ENCODE assay signal across 1 cellular context in the genomic region with DNA sequence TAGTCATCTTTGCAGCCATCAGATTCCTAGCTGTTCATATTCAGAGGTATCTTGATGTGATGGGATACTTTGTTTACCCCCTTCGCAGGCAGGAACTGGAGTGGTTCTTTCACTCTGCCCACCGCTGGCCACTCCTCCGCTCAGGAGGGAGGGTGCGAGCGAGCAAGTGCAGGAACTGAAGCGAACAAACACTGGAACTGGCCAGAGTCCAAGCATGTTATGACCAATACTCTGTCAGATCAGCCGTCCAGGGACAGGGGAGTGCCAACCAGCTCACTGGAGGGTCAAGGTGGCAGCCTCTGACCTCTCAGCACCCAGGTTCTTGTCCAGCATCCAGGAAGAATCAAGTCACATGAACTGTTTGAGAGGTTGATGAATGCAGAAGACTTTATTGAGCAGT.
TF ChIP-seq lines count a peak whose summit lies in the region.

No MANE protein-coding gene starts in this region.

TF ChIP-seq in HepG2, 621 proteins besides CTCF, POLR2A, EP300 and RAD21 (continued from another document and continues in another):
- peak; percentile 90 for TF ChIP-seq HOMEZ (CRISPR knock-in tag; IDR thresholded peaks at IDR 0.05; ENCODE audit: low read depth)
- TF ChIP-seq RXRA (CRISPR knock-in tag; IDR thresholded peaks at IDR 0.05): peak; percentile 84
- 0 out of 2 replicates have a peak, but pooled peaks have one; percentile 41 for TF ChIP-seq KAT8 (CRISPR knock-in tag; IDR thresholded peaks at IDR 0.05)
- no peak for TF ChIP-seq ZNF674 (CRISPR knock-in tag; IDR thresholded peaks at IDR 0.05; ENCODE audit: low read depth)
- no peak for TF ChIP-seq FOXP1 (IDR thresholded peaks at IDR 0.05)
- 0 out of 2 replicates have a peak, but pooled peaks have one; percentile 27 for TF ChIP-seq FOXP1 (CRISPR knock-in tag; IDR thresholded peaks at IDR 0.05)
- TF ChIP-seq TBP (CRISPR knock-in tag; IDR thresholded peaks at IDR 0.05): no peak
- no peak for TF ChIP-seq JUNB (CRISPR knock-in tag; IDR thresholded peaks at IDR 0.05; ENCODE audit: borderline replicate concordance)
- TF ChIP-seq SIN3B (IDR thresholded peaks at IDR 0.05; ENCODE audit: low read length): no peak
- TF ChIP-seq KDM1A (CRISPR knock-in tag; IDR thresholded peaks at IDR 0.05): no peak
- peak; percentile 66; the same call in 1 of the 2 replicates for TF ChIP-seq ZNF792 (CRISPR knock-in tag; IDR thresholded peaks at IDR 0.05)
- no peak for TF ChIP-seq KAT2B (IDR thresholded peaks at IDR 0.05; ENCODE audit: borderline replicate concordance, low read depth, low read length)
- no peak for TF ChIP-seq RAD51 (IDR thresholded peaks at IDR 0.05; ENCODE audit: borderline replicate concordance)
- TF ChIP-seq CHCHD3 (CRISPR knock-in tag; IDR thresholded peaks at IDR 0.05): no peak
- no peak for TF ChIP-seq TCF7L2 (IDR thresholded peaks at IDR 0.05; ENCODE audit: low read depth, low read length)
- TF ChIP-seq ZBTB1 (CRISPR knock-in tag; IDR thresholded peaks at IDR 0.05; ENCODE audit: borderline replicate concordance): no peak
- no peak for TF ChIP-seq ZNF556 (CRISPR knock-in tag; IDR thresholded peaks at IDR 0.05; ENCODE audit: borderline replicate concordance)
- TF ChIP-seq ZNF704 (CRISPR knock-in tag; IDR thresholded peaks at IDR 0.05; ENCODE audit: borderline replicate concordance): no peak
- no peak for TF ChIP-seq ZBED4 (CRISPR knock-in tag; IDR thresholded peaks at IDR 0.05; ENCODE audit: borderline replicate concordance)
- no peak for TF ChIP-seq ZNF484 (CRISPR knock-in tag; IDR thresholded peaks at IDR 0.05; ENCODE audit: borderline replicate concordance, low read depth)
- 0 out of 2 replicates have a peak, but pooled peaks have one; percentile 28 for TF ChIP-seq NFYB (CRISPR knock-in tag; IDR thresholded peaks at IDR 0.05)
- TF ChIP-seq ZNF891 (CRISPR knock-in tag; IDR thresholded peaks at IDR 0.05): no peak
- TF ChIP-seq POLR2AphosphoS2 (IDR thresholded peaks at IDR 0.05; ENCODE audit: low read depth, low read length): no peak
- TF ChIP-seq, protein P1, sequence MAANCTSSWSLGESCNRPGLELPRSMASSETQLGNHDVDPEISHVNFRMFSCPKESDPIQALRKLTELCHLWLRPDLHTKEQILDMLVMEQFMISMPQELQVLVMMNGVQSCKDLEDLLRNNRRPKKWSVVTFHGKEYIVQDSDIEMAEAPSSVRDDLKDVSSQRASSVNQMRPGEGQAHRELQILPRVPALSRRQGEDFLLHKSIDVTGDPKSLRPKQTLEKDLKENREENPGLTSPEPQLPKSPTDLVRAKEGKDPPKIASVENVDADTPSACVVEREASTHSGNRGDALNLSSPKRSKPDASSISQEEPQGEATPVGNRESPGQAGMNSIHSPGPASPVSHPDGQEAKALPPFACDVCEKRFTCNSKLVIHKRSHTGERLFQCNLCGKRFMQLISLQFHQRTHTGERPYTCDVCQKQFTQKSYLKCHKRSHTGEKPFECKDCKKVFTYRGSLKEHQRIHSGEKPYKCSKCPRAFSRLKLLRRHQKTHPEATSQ (CRISPR knock-in tag; IDR thresholded peaks at IDR 0.05; ENCODE audit: borderline replicate concordance): no peak
- TF ChIP-seq NBN (conservative IDR thresholded peaks at IDR 0.05): no peak
- no peak for TF ChIP-seq TOPORS (CRISPR knock-in tag; IDR thresholded peaks at IDR 0.05)
- no peak for TF ChIP-seq JUN (CRISPR knock-in tag; IDR thresholded peaks at IDR 0.05)
- no peak for TF ChIP-seq CREB1 (IDR thresholded peaks at IDR 0.05)
- TF ChIP-seq CREB1 (CRISPR knock-in tag; IDR thresholded peaks at IDR 0.05): no peak
- TF ChIP-seq ZNF232 (CRISPR knock-in tag; IDR thresholded peaks at IDR 0.05; ENCODE audit: borderline replicate concordance): no peak
- no peak for TF ChIP-seq ZFP90 (CRISPR knock-in tag; IDR thresholded peaks at IDR 0.05; ENCODE audit: borderline replicate concordance)
- TF ChIP-seq, protein P2, sequence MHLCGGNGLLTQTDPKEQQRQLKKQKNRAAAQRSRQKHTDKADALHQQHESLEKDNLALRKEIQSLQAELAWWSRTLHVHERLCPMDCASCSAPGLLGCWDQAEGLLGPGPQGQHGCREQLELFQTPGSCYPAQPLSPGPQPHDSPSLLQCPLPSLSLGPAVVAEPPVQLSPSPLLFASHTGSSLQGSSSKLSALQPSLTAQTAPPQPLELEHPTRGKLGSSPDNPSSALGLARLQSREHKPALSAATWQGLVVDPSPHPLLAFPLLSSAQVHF (CRISPR knock-in tag; IDR thresholded peaks at IDR 0.05): no peak
- peak; percentile 29; the same call in 1 of the 2 replicates for TF ChIP-seq TFE3 (CRISPR knock-in tag; IDR thresholded peaks at IDR 0.05)
- no peak for TF ChIP-seq ZNF251 (CRISPR knock-in tag; IDR thresholded peaks at IDR 0.05)
- no peak for TF ChIP-seq ZNF646 (CRISPR knock-in tag; IDR thresholded peaks at IDR 0.05)
- no peak for TF ChIP-seq TBL1XR1 (IDR thresholded peaks at IDR 0.05; ENCODE audit: borderline replicate concordance, low read length, partially characterized antibody)
- TF ChIP-seq RFXANK (CRISPR knock-in tag; IDR thresholded peaks at IDR 0.05): no peak
- no peak for TF ChIP-seq ZNF451 (CRISPR knock-in tag; IDR thresholded peaks at IDR 0.05)
- TF ChIP-seq PRMT3 (CRISPR knock-in tag; IDR thresholded peaks at IDR 0.05; ENCODE audit: borderline replicate concordance, low read depth): no peak
